In the genomic region with DNA sequence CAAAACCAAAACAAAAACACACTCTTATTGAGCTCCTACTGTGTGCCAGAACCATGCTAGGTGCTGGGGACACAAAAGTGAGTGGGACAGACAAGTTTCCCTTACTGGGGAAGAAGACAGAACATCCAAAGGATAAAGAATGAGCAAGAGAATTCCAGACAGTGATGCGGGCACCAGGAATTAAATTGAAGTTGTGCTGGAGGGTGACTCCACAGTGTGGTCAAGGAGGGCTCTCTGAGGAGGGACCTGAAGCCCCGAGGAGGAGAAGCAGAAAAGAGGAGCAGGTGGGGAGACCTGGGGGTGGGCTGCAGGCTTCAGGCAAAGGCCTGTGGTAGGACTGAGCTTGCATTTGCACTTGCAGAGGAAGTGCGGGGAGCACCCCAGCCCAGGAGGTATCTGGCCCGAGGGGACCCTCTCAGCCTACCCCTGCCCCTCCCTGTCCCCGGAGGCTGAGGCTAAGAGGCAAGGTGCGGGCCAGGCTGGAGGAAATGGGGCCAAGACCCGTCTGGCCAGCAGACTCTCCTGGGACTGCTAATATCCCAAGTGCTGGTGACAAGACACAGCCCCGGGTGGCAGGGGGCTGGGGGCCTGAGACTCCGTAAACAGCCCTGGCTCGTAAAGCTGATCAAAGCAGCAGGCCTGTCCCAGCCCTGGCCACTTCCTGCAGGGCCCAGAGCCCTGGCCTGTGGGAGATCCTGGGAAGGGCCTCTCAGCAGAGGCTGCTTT, we compare ENCODE assay signal across 26 cellular contexts. TPM values are rescaled to one million over a fixed set of nuclear protein-coding genes. Genes with fewer than 3 reads are reported as not detected.
A peak's percentile ranks its signal among the peaks of the same experiment; 100 is the strongest.
DNase-seq lines count a peak whose midpoint lies in the region; ATAC-seq, FAIRE-seq and TF ChIP-seq lines count a peak whose summit lies in the region.
"Had no signal": no experiment of that assay in that cellular context is flagged by ENCODE, and none has a peak within 500 bp of the region (broad histone marks: within the 10 kb centered on the region; RNA-seq: fewer than 3 reads in every experiment).

No MANE protein-coding gene starts in this region.

- H3K27ac ChIP-seq in BLaER1 (peak overlapping the region; percentile 84), HUES64 (ENCODE audit: low read depth, low read length) (no peak overlapping the region)
- H3K27ac ChIP-seq: body of pancreas, C4-2B, Peyer's patch had no signal

- H3K27me3 Mint-ChIP-seq in activated T-helper 17 cell treated with anti-CD3 and anti-CD28 coated beads, Interleukin-2, amount 50 U/mL, for 72 hours, result no peaks in the 10 kb centered on the region
- H3K27me3 Mint-ChIP-seq in mesothelial cell of epicardium (ENCODE audit: low read depth), result no peaks in the 10 kb centered on the region

- no peaks in the 10 kb centered on the region for H3K9me3 Mint-ChIP-seq in activated T-helper 17 cell treated with anti-CD3 and anti-CD28 coated beads, Interleukin-2, amount 50 U/mL, for 72 hours
- H3K9me3 Mint-ChIP-seq in mesothelial cell of epicardium, result no peaks in the 10 kb centered on the region
- H3K9me3 Mint-ChIP-seq: activated naive CD8-positive, alpha-beta T cell treated with anti-CD3 and anti-CD28 coated beads, Interleukin-2, amount 50 U/mL, for 24 hours; naive thymus-derived CD8-positive, alpha-beta T cell had no signal

- peak overlapping the region; percentile 12 for H3K27ac Mint-ChIP-seq in activated T-helper 17 cell treated with anti-CD3 and anti-CD28 coated beads, Interleukin-2, amount 50 U/mL, for 72 hours
- H3K27ac Mint-ChIP-seq in mesothelial cell of epicardium, result peak overlapping the region; percentile 51
- H3K27ac Mint-ChIP-seq: activated naive CD8-positive, alpha-beta T cell treated with anti-CD3 and anti-CD28 coated beads, Interleukin-2, amount 50 U/mL, for 24 hours had no signal

- H3K4me2 ChIP-seq in BLaER1, result peak overlapping the region; percentile 77

- no peaks in the 10 kb centered on the region for H4K20me1 ChIP-seq in BLaER1

- WGBS in HUES64, result 65% methylated on average over 10 of the region's 10 CpGs

- H3K4me3 ChIP-seq in BLaER1, result no peak overlapping the region
- H3K4me3 ChIP-seq in HUES64 (ENCODE audit: low read length), result no peak overlapping the region
- H3K4me3 ChIP-seq: body of pancreas, Peyer's patch had no signal

- H3K4me3 Mint-ChIP-seq in activated T-helper 17 cell treated with anti-CD3 and anti-CD28 coated beads, Interleukin-2, amount 50 U/mL, for 72 hours, result no peak overlapping the region
- H3K4me3 Mint-ChIP-seq in mesothelial cell of epicardium, result no peak overlapping the region
- H3K4me3 Mint-ChIP-seq: activated naive CD8-positive, alpha-beta T cell treated with anti-CD3 and anti-CD28 coated beads, Interleukin-2, amount 50 U/mL, for 24 hours; naive thymus-derived CD8-positive, alpha-beta T cell had no signal

- ATAC-seq in activated T-helper 17 cell treated with anti-CD3 and anti-CD28 coated beads, Interleukin-2, amount 50 U/mL, for 72 hours (replicated peaks), result no peak
- ATAC-seq in HG03520 (IDR thresholded peaks at IDR 0.05; ENCODE audit: unreplicated experiment) (no peak), HG03342 (IDR thresholded peaks at IDR 0.05; ENCODE audit: unreplicated experiment) (no peak)
- ATAC-seq: activated naive CD8-positive, alpha-beta T cell treated with anti-CD3 and anti-CD28 coated beads, Interleukin-2, amount 50 U/mL, for 24 hours; body of pancreas; esophagus mucosa; HCT116; naive thymus-derived CD8-positive, alpha-beta T cell had no signal

- no peak for TF ChIP-seq CTCF in mesothelial cell of epicardium (IDR thresholded peaks at IDR 0.05; ENCODE audit: unreplicated experiment)

- H3K9me3 ChIP-seq in BLaER1 (no peaks in the 10 kb centered on the region), HUES64 (ENCODE audit: insufficient read depth, low read depth, low read length) (no peaks in the 10 kb centered on the region)
- H3K9me3 ChIP-seq: body of pancreas, Peyer's patch had no signal

- H3K9ac ChIP-seq in BLaER1 (peak overlapping the region; percentile 70), HUES64 (ENCODE audit: low read depth, low read length) (peak overlapping the region; percentile 34; the same call in 1 of the 2 replicates)

- no peak for FAIRE-seq in frontal cortex (lab: Jason Lieb, UNC)
- FAIRE-seq: D721Med had no signal

- H3K36me3 ChIP-seq in BLaER1 (no peaks in the 10 kb centered on the region), HUES64 (ENCODE audit: insufficient read depth, low read length) (no peaks in the 10 kb centered on the region)
- H3K36me3 ChIP-seq: Peyer's patch had no signal

- no peaks in the 10 kb centered on the region for H3K27me3 ChIP-seq in BLaER1
- no peaks in the 10 kb centered on the region for H3K27me3 ChIP-seq in HUES64 (ENCODE audit: insufficient read depth, low read length)
- H3K27me3 ChIP-seq: body of pancreas, Peyer's patch had no signal

- H3K4me1 ChIP-seq in BLaER1 (peaks cover 64% of the 10 kb centered on the region), HUES64 (ENCODE audit: insufficient read depth, low read length) (0 out of 2 replicates have a peak, but pooled peaks cover 9% of the 10 kb centered on the region)
- H3K4me1 ChIP-seq: body of pancreas, Peyer's patch had no signal

- H3K36me3 Mint-ChIP-seq in activated T-helper 17 cell treated with anti-CD3 and anti-CD28 coated beads, Interleukin-2, amount 50 U/mL, for 72 hours (ENCODE audit: low read depth), result no peaks in the 10 kb centered on the region
- no peaks in the 10 kb centered on the region for H3K36me3 Mint-ChIP-seq in mesothelial cell of epicardium
- H3K36me3 Mint-ChIP-seq: naive thymus-derived CD8-positive, alpha-beta T cell had no signal

- DNase-seq in mesothelial cell of epicardium (ENCODE audit: low spot score in 2 of 2, unreplicated experiment in 2 of 2) (no peak), iPS-NIHi7 (ENCODE audit: extremely low spot score) (no peak), frontal cortex (ENCODE audit: low spot score in 2 of 2) (no peak)
- DNase-seq: activated CD4-positive, alpha-beta T cell treated with anti-CD3 and anti-CD28 coated beads, Interleukin-2, amount 50 U/mL, for 48 hours; activated CD8-positive, alpha-beta memory T cell treated with anti-CD3 and anti-CD28 coated beads, Interleukin-2, amount 50 U/mL, for 48 hours; activated effector memory CD4-positive, alpha-beta T cell treated with Interleukin-2 at 50 U/mL for 16 hours; activated naive CD8-positive, alpha-beta T cell treated with anti-CD3 and anti-CD28 coated beads, Interleukin-2, amount 50 U/mL, for 24 hours; body of pancreas; effector CD8-positive, alpha-beta T cell; Karpas-422; naive thymus-derived CD8-positive, alpha-beta T cell; NCI-H1048; NCI-H187; NCI-H2227 treated with DMSO at 0.1 percent for 48 hours; Peyer's patch; T-helper 2 cell had no signal

- no peaks in the 10 kb centered on the region for H3K4me1 Mint-ChIP-seq in activated T-helper 17 cell treated with anti-CD3 and anti-CD28 coated beads, Interleukin-2, amount 50 U/mL, for 72 hours
- H3K4me1 Mint-ChIP-seq in mesothelial cell of epicardium, result peaks cover 9% of the 10 kb centered on the region

RNA-seq across cellular contexts. Expression of a gene that starts 57.1 kb away (rescaled TPM):
- 4.9 TPM for polyA plus RNA-seq in HUES64 (2013, experiment 1 of 2)
- 7.2 TPM for polyA plus RNA-seq in HUES64 (2013, experiment 2 of 2)
- under 1 TPM in 1 of 2 donors, not detected in 1; 0.34 TPM for total RNA-seq in activated T-helper 17 cell treated with anti-CD3 and anti-CD28 coated beads, Interleukin-2, amount 50 U/mL, for 72 hours
- total RNA-seq in mesothelial cell of epicardium (8.5 to 9.7 TPM (median 8.9 TPM) in 3 replicates), frontal cortex (not detected)
- total RNA-seq: kidney epithelial cell had no signal
